24 cellular contexts compared by ENCODE assay signal in the genomic region with DNA sequence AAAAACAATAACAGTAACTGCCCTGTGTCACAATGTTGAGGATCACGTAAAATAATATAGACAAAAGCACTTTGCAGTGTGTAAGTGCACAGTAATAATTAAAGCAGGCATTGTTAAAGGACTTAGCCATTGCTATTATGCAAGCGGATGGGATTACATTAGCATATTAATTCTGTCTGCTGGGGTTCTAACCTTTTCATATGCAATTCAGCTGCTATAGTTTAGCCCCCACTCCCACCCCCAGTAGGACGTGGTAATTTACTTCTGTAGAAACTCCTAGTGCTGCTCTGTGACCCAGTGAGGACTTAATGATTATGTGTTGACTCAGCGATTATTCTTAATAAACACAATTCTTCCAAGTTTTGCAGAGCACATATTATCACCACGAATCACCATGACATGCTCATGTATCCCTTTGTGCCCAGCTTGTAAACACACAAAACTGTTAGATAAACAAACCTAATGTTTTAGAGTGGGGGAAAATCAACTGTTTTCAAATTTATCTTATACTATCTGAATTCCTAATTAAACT.
"Had no signal": no experiment of that assay in that cellular context is flagged by ENCODE, and none has a peak within 500 bp of the region (broad histone marks: within the 10 kb centered on the region; RNA-seq: fewer than 3 reads in every experiment).

No MANE protein-coding gene starts in this region.

- DNase-seq: islet precursor cell; left ventricle myocardium inferior; mesendoderm; naive B cell; natural killer cell; nephron progenitor cell; occipital lobe; psoas muscle; small intestine; spleen; stimulated activated CD4-positive, alpha-beta T cell treated with anti-CD3 and anti-CD28 coated beads, Interleukin-4, amount 100 ng/mL, for 24 hours; stimulated activated naive CD4-positive, alpha-beta T cell; uterus had no signal

- H3K4me3 Mint-ChIP-seq: mesothelial cell of epicardium; naive B cell; natural killer cell; nephron progenitor cell; neural progenitor cell; stimulated activated effector memory CD8-positive, alpha-beta T cell treated with anti-CD3 and anti-CD28 coated beads, Interleukin-12 subunit alpha, Interleukin-12 subunit beta, amount 100 ng/mL, for 72 hours; stimulated activated naive CD8-positive, alpha-beta T cell treated with anti-CD3 and anti-CD28 coated beads, Interleukin-15, Interleukin-2, amounts not matched to agents 100 ng/mL and 50 ng/mL, for 24 hours; type B pancreatic cell had no signal

- H3K9ac ChIP-seq: neural progenitor cell, parathyroid adenoma had no signal

- H2AFZ ChIP-seq: neural progenitor cell, parathyroid adenoma had no signal

- H3K9me3 ChIP-seq: left ventricle myocardium inferior, neutrophil, psoas muscle, right atrium auricular region, spleen, tibial nerve, uterus had no signal

- H3K27ac ChIP-seq: left ventricle myocardium inferior, neural progenitor cell, neutrophil, parathyroid adenoma, psoas muscle, right atrium auricular region, spleen, tibial nerve, uterus had no signal

- H3K36me3 Mint-ChIP-seq: mesothelial cell of epicardium; naive B cell; natural killer cell; neural progenitor cell; stimulated activated effector memory CD8-positive, alpha-beta T cell treated with anti-CD3 and anti-CD28 coated beads, Interleukin-12 subunit alpha, Interleukin-12 subunit beta, amount 100 ng/mL, for 72 hours; type B pancreatic cell had no signal

- ATAC-seq: natural killer cell; psoas muscle; sciatic nerve; stimulated activated effector memory CD8-positive, alpha-beta T cell treated with anti-CD3 and anti-CD28 coated beads, Interleukin-12 subunit alpha, Interleukin-12 subunit beta, amount 100 ng/mL, for 72 hours had no signal

- H3K27me3 ChIP-seq: right atrium auricular region had no signal

- H3K9me3 Mint-ChIP-seq: mesothelial cell of epicardium; naive B cell; natural killer cell; nephron progenitor cell; neural progenitor cell; stimulated activated effector memory CD8-positive, alpha-beta T cell treated with anti-CD3 and anti-CD28 coated beads, Interleukin-12 subunit alpha, Interleukin-12 subunit beta, amount 100 ng/mL, for 72 hours; stimulated activated naive CD8-positive, alpha-beta T cell treated with anti-CD3 and anti-CD28 coated beads, Interleukin-15, Interleukin-2, amounts not matched to agents 100 ng/mL and 50 ng/mL, for 24 hours; type B pancreatic cell had no signal

- H3K79me2 ChIP-seq: parathyroid adenoma had no signal

- H3K4me3 ChIP-seq: left ventricle myocardium inferior, lung, neural progenitor cell, psoas muscle, right atrium auricular region, spleen, tibial nerve, uterus had no signal

- H3K36me3 ChIP-seq: left ventricle myocardium inferior, neural progenitor cell, neutrophil, right atrium auricular region, spleen, tibial nerve, uterus had no signal

- H3K4me1 Mint-ChIP-seq: stimulated activated effector memory CD8-positive, alpha-beta T cell treated with anti-CD3 and anti-CD28 coated beads, Interleukin-12 subunit alpha, Interleukin-12 subunit beta, amount 100 ng/mL, for 72 hours had no signal

- H3K4me2 ChIP-seq: neural progenitor cell had no signal

- H3K27ac Mint-ChIP-seq: mesothelial cell of epicardium; naive B cell; natural killer cell; nephron progenitor cell; neural progenitor cell; stimulated activated effector memory CD8-positive, alpha-beta T cell treated with anti-CD3 and anti-CD28 coated beads, Interleukin-12 subunit alpha, Interleukin-12 subunit beta, amount 100 ng/mL, for 72 hours; stimulated activated naive CD8-positive, alpha-beta T cell treated with anti-CD3 and anti-CD28 coated beads, Interleukin-15, Interleukin-2, amounts not matched to agents 100 ng/mL and 50 ng/mL, for 24 hours; type B pancreatic cell had no signal

- FAIRE-seq: small intestine had no signal
